Comparison of ENCODE assay signal across 9 cellular contexts in the genomic region with DNA sequence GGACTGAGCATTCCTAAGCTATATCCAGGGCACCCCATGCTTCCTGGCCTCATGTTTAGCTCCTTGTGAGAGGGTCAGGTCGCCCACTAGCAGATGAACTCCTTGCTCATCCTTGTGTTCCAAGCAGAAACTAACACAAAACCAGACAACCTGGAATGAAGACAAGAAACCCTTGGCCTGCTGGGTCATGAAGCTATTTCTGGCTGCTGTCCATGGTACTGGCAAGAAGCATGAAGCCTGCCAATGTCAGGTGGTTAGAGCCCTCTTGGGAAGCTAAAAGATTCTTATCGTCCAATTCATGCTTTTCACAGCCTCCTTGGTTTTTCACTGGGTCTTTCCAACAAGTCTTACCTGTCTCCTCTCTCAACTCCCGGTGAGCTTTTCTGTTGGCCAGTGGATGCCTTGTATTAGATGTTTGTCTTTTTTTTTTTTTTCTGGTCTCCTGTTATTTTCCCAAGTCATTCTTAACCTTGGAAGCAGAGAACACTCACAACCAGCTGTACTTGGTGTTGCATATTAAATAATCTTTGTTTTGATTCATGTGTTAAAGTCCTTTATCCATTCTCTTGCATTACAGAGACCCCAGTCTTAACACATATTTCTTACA.
DNase-seq lines count a peak whose midpoint lies in the region; ATAC-seq, FAIRE-seq and TF ChIP-seq lines count a peak whose summit lies in the region.
"Had no signal": no experiment of that assay in that cellular context is flagged by ENCODE, and none has a peak within 500 bp of the region (broad histone marks: within the 10 kb centered on the region; RNA-seq: fewer than 3 reads in every experiment).

No MANE protein-coding gene starts in this region.

- no peak overlapping the region for H3K4me3 Mint-ChIP-seq in CD14-positive monocyte

- H3K27ac ChIP-seq in esophagus muscularis mucosa (replicated peaks in 1 of 4) (no peak overlapping the region), small intestine (ENCODE audit: low read depth in 1 of 2, low read length in 1 of 2) (no peak overlapping the region)
- no peak overlapping the region for H3K27ac ChIP-seq in effector memory CD4-positive, alpha-beta T cell (ENCODE audit: insufficient read depth, low read length, poor library complexity, severe bottlenecking)

- intact Hi-C loops in esophagus muscularis mucosa (cut with DNase I) (no loop called here), CD14-positive monocyte (cut with micrococcal nuclease) (no loop called here)

- TF ChIP-seq EP300 in esophagus muscularis mucosa (IDR thresholded peaks at IDR 0.05) = no peak

- H3K4me1 ChIP-seq in esophagus muscularis mucosa (peaks cover 0 to 15% (median 7%) of the 10 kb centered on the region in 4 donors), small intestine (ENCODE audit: control insufficient read depth in 2 of 2, insufficient read depth in 1 of 2, low read depth in 1 of 2, low read length in 1 of 2) (no peaks in the 10 kb centered on the region)
- H3K4me1 ChIP-seq in effector memory CD4-positive, alpha-beta T cell (ENCODE audit: control insufficient read depth, insufficient read depth, low read length, poor library complexity, severe bottlenecking) = no peaks in the 10 kb centered on the region

- H3K9me3 ChIP-seq in esophagus muscularis mucosa = peaks cover 0 to 3% (median 0%) of the 10 kb centered on the region in 4 donors
- no peaks in the 10 kb centered on the region for H3K9me3 ChIP-seq in small intestine (ENCODE audit: control insufficient read depth, low read depth)
- H3K9me3 ChIP-seq in effector memory CD4-positive, alpha-beta T cell (ENCODE audit: control insufficient read depth, low read length) = no peaks in the 10 kb centered on the region

- FAIRE-seq in RCC 7860 (lab: Jason Lieb, UNC) (no peak), small intestine (lab: Jason Lieb, UNC) (no peak)
- FAIRE-seq: endometrium had no signal

- H3K27ac Mint-ChIP-seq in CD14-positive monocyte = no peak overlapping the region

- H3K36me3 Mint-ChIP-seq in CD14-positive monocyte = no peaks in the 10 kb centered on the region

- H3K4me3 ChIP-seq in HFF-Myc (replicated peaks; ENCODE audit: low read depth, low read length) = no peak overlapping the region
- no peak overlapping the region for H3K4me3 ChIP-seq in esophagus muscularis mucosa
- H3K4me3 ChIP-seq in small intestine (ENCODE audit: low read depth in 1 of 2, low read length in 2 of 2) = no peak overlapping the region
- no peak overlapping the region for H3K4me3 ChIP-seq in effector memory CD4-positive, alpha-beta T cell (ENCODE audit: insufficient read depth, low read depth, low read length, poor library complexity, severe bottlenecking)

- DNase-seq in HFF-Myc (ENCODE audit: extremely low read depth, low read depth) (peak; percentile 62), RCC 7860 (ENCODE audit: low spot score) (peak; percentile 29), esophagus muscularis mucosa (ENCODE audit: extremely low spot score) (peak; percentile 57), small intestine (peak; percentile 3), CD14-positive monocyte (ENCODE audit: low spot score) (no peak)
- DNase-seq in effector memory CD4-positive, alpha-beta T cell = no peak
- DNase-seq: NCI-H1048 had no signal

- 60% methylated on average over 3 of the region's 3 CpGs for WGBS in esophagus muscularis mucosa
- 29 to 37% (median 31%) methylated on average over 3 of the region's 3 CpGs for WGBS in small intestine, 3 donors

- ATAC-seq in GM18498 (IDR thresholded peaks at IDR 0.05; ENCODE audit: unreplicated experiment) = no peak

- H3K9me3 Mint-ChIP-seq in CD14-positive monocyte = peaks cover 0 to 10% (median 8%) of the 10 kb centered on the region in 7 donors

- H3K27me3 ChIP-seq in esophagus muscularis mucosa = peaks cover 0 to 7% (median 0%) of the 10 kb centered on the region in 4 donors
- no peaks in the 10 kb centered on the region for H3K27me3 ChIP-seq in small intestine (ENCODE audit: control insufficient read depth in 2 of 2, insufficient read depth in 2 of 2, low read length in 2 of 2)
- H3K27me3 ChIP-seq in effector memory CD4-positive, alpha-beta T cell (replicated peaks; ENCODE audit: control insufficient read depth, insufficient read depth, low read length, poor library complexity, severe bottlenecking) = peaks cover 9% of the 10 kb centered on the region

- H3K27me3 Mint-ChIP-seq in CD14-positive monocyte (ENCODE audit: low read depth in 3 of 3) = peaks cover 0 to 7% (median 2%) of the 10 kb centered on the region in 3 donors

- TF ChIP-seq POLR2A in esophagus muscularis mucosa (IDR thresholded peaks at IDR 0.05; ENCODE audit: low read depth) = no peak

- no peaks in the 10 kb centered on the region for H3K36me3 ChIP-seq in esophagus muscularis mucosa
- no peaks in the 10 kb centered on the region for H3K36me3 ChIP-seq in small intestine (ENCODE audit: control insufficient read depth in 2 of 2, insufficient read depth in 2 of 2, low read length in 2 of 2)
- no peaks in the 10 kb centered on the region for H3K36me3 ChIP-seq in effector memory CD4-positive, alpha-beta T cell (ENCODE audit: control insufficient read depth, insufficient read depth, low read length)

- TF ChIP-seq CTCF in HFF-Myc (IDR thresholded peaks at IDR 0.05; ENCODE audit: low read depth, low read length, missing control alignments) (no peak), esophagus muscularis mucosa (IDR thresholded peaks at IDR 0.05) (no peak), CD14-positive monocyte (IDR thresholded peaks at IDR 0.05) (no peak)

- no peaks in the 10 kb centered on the region for H3K4me1 Mint-ChIP-seq in CD14-positive monocyte

Comparison
In these comparisons a context has a peak if more than half of its experiments do, and no peak if none do; other contexts are left out.
1. DNase-seq: peak in HFF-Myc (single experiment), RCC 7860 (single experiment), esophagus muscularis mucosa (single experiment) and small intestine (single experiment); none in CD14-positive monocyte (single experiment) and effector memory CD4-positive, alpha-beta T cell (0 of 3).